In genomic region chr5:179802207-179802883, GRCh38 we compare ENCODE assay signal across 13 cellular contexts. TPM values are rescaled to one million over a fixed set of nuclear protein-coding genes. Genes with fewer than 3 reads are reported as not detected.
DNase-seq lines count a peak whose midpoint lies in the region; ATAC-seq and TF ChIP-seq lines count a peak whose summit lies in the region.
"Had no signal": no experiment of that assay in that cellular context is flagged by ENCODE, and none has a peak within 500 bp of the region (broad histone marks: within the 10 kb centered on the region; RNA-seq: fewer than 3 reads in every experiment).

No MANE protein-coding gene starts in this region.

- H3K36me3 Mint-ChIP-seq in activated CD4-positive, alpha-beta T cell treated with anti-CD3 and anti-CD28 coated beads, Interleukin-2, amount 10 ng/mL, durations not matched to agents 24 days and 14 days (ENCODE audit: low read depth) = peaks cover 23% of the 10 kb centered on the region
- peaks cover 26% of the 10 kb centered on the region for H3K36me3 Mint-ChIP-seq in endothelial cell (ENCODE audit: low read depth, unreplicated experiment)

- H3K27ac Mint-ChIP-seq in activated CD4-positive, alpha-beta T cell treated with anti-CD3 and anti-CD28 coated beads, Interleukin-2, amount 10 ng/mL, durations not matched to agents 24 days and 14 days = peak overlapping the region; percentile 55
- H3K27ac Mint-ChIP-seq in endothelial cell (ENCODE audit: unreplicated experiment) = no peak overlapping the region

- ATAC-seq in sciatic nerve = no peak

- no peak overlapping the region for H3K4me3 Mint-ChIP-seq in activated CD4-positive, alpha-beta T cell treated with anti-CD3 and anti-CD28 coated beads, Interleukin-2, amount 10 ng/mL, durations not matched to agents 24 days and 14 days
- peak overlapping the region; percentile 23 for H3K4me3 Mint-ChIP-seq in endothelial cell (ENCODE audit: unreplicated experiment)
- H3K4me3 Mint-ChIP-seq: activated CD4-positive, alpha-beta T cell treated with anti-CD3 and anti-CD28 coated beads for 36 hours had no signal

- H3K4me3 ChIP-seq in sigmoid colon = no peak overlapping the region
- H3K4me3 ChIP-seq: uterus had no signal

- DNase-seq in activated CD4-positive, alpha-beta T cell treated with anti-CD3 and anti-CD28 coated beads, Interleukin-2, amount 10 ng/mL, durations not matched to agents 24 days and 14 days = peak; percentile 58
- DNase-seq in activated CD4-positive, alpha-beta T cell treated with anti-CD3 and anti-CD28 coated beads for 4 hours = no peak
- DNase-seq in NCI-H69 (lab: John Stamatoyannopoulos, UW) (peak; percentile 42), endothelial cell (ENCODE audit: low spot score) (no peak), sigmoid colon (peak; percentile 77), sciatic nerve (ENCODE audit: low spot score) (no peak), DMS53 (lab: John Stamatoyannopoulos, UW) (no peak)
- DNase-seq in activated CD8-positive, alpha-beta memory T cell treated with anti-CD3 and anti-CD28 coated beads, Interleukin-2, amount 50 U/mL, for 4 hours = no peak
- DNase-seq: DND-41, KG1 had no signal

- no peaks in the 10 kb centered on the region for H3K9me3 Mint-ChIP-seq in activated CD4-positive, alpha-beta T cell treated with anti-CD3 and anti-CD28 coated beads, Interleukin-2, amount 10 ng/mL, durations not matched to agents 24 days and 14 days
- no peaks in the 10 kb centered on the region for H3K9me3 Mint-ChIP-seq in endothelial cell (ENCODE audit: unreplicated experiment)

- TF ChIP-seq EP300 in sigmoid colon (IDR thresholded peaks at IDR 0.05) = no peak

- H3K27ac ChIP-seq in sigmoid colon = peak overlapping the region in 3 of 4 donors; percentile 98 to 99 (median 99)
- H3K27ac ChIP-seq: uterus had no signal

- no peaks in the 10 kb centered on the region for H3K27me3 Mint-ChIP-seq in activated CD4-positive, alpha-beta T cell treated with anti-CD3 and anti-CD28 coated beads, Interleukin-2, amount 10 ng/mL, durations not matched to agents 24 days and 14 days
- H3K27me3 Mint-ChIP-seq in endothelial cell (ENCODE audit: unreplicated experiment) = peaks cover 14% of the 10 kb centered on the region
- H3K27me3 Mint-ChIP-seq: activated CD4-positive, alpha-beta T cell treated with anti-CD3 and anti-CD28 coated beads for 36 hours had no signal

- H3K4me1 Mint-ChIP-seq in activated CD4-positive, alpha-beta T cell treated with anti-CD3 and anti-CD28 coated beads, Interleukin-2, amount 10 ng/mL, durations not matched to agents 24 days and 14 days = peaks cover 32% of the 10 kb centered on the region
- peaks cover 10% of the 10 kb centered on the region for H3K4me1 Mint-ChIP-seq in endothelial cell (ENCODE audit: unreplicated experiment)

- intact Hi-C loops in activated CD4-positive, alpha-beta T cell treated with anti-CD3 and anti-CD28 coated beads, Interleukin-2, amount 10 ng/mL, durations not matched to agents 24 days and 14 days (cut with micrococcal nuclease) = loop anchor here (5.0 kb wide), 1 partner anchor 35 kb away; no protein-coding TSS in a partner anchor
- intact Hi-C loops in sigmoid colon (cut with DNase I) = no loop called here
- intact Hi-C loops in sciatic nerve (cut with DNase I) = no loop called here

- H3K4me1 ChIP-seq in sigmoid colon = peaks cover 0 to 45% (median 43%) of the 10 kb centered on the region in 4 donors

- 82 to 88% methylated on average over 19 of the region's 19 CpGs for WGBS in sigmoid colon, 2 donors

- H3K27me3 ChIP-seq in sigmoid colon = no peaks in the 10 kb centered on the region
- H3K27me3 ChIP-seq: uterus had no signal

- H3K36me3 ChIP-seq in sigmoid colon = peaks cover 28 to 41% (median 33%) of the 10 kb centered on the region in 4 donors
- H3K36me3 ChIP-seq: uterus had no signal

- TF ChIP-seq POLR2A in sigmoid colon (IDR thresholded peaks at IDR 0.05) = no peak

- no peak for TF ChIP-seq CTCF in endothelial cell (IDR thresholded peaks at IDR 0.05; ENCODE audit: unreplicated experiment)
- no peak for TF ChIP-seq CTCF in sigmoid colon (IDR thresholded peaks at IDR 0.05)

- no peaks in the 10 kb centered on the region for H3K9me3 ChIP-seq in sigmoid colon
- H3K9me3 ChIP-seq: uterus had no signal

RNA-seq across cellular contexts. Expression of gene MGAT4B, which starts 4.3 kb away (rescaled TPM):
- total RNA-seq in activated CD4-positive, alpha-beta T cell treated with anti-CD3 and anti-CD28 coated beads, Interleukin-2, amount 10 ng/mL, durations not matched to agents 24 days and 14 days = 126 and 134 TPM in 2 replicates
- 163 TPM for total RNA-seq in endothelial cell (ENCODE audit: unreplicated experiment)
- total RNA-seq in sigmoid colon = 10 to 100 TPM; 27.8 to 56.8 (median 31.5) TPM
- polyA plus RNA-seq in sigmoid colon = 100 to 1,000 TPM; 184 to 241 (median 232) TPM
- 71.7 TPM for total RNA-seq in sciatic nerve

RNA-seq across cellular contexts. Expression of gene LTC4S, which starts 8.6 kb away (rescaled TPM):
- 0.88 and 1.6 TPM in 2 replicates for total RNA-seq in activated CD4-positive, alpha-beta T cell treated with anti-CD3 and anti-CD28 coated beads, Interleukin-2, amount 10 ng/mL, durations not matched to agents 24 days and 14 days
- total RNA-seq in endothelial cell (ENCODE audit: unreplicated experiment) = 1.0 TPM
- total RNA-seq in sigmoid colon = 1 to 10 TPM; 1.5 to 6.1 (median 5.4) TPM
- polyA plus RNA-seq in sigmoid colon = 1 to 10 TPM in 2 of 3 donors, not detected in 1; 2.6 to 3.6 TPM
- total RNA-seq in sciatic nerve = 21.7 TPM
- polyA plus RNA-seq: keratinocyte had no signal

RNA-seq across cellular contexts. Expression of gene SQSTM1, which starts 18.4 kb away (rescaled TPM):
- 177 and 183 TPM in 2 replicates for total RNA-seq in activated CD4-positive, alpha-beta T cell treated with anti-CD3 and anti-CD28 coated beads, Interleukin-2, amount 10 ng/mL, durations not matched to agents 24 days and 14 days
- total RNA-seq in endothelial cell (ENCODE audit: unreplicated experiment) (82.2 TPM), sigmoid colon (100 to 1,000 TPM; 287 to 443 (median 386) TPM), sciatic nerve (365 TPM)
- 100 to 1,000 TPM; 168 to 301 (median 203) TPM for polyA plus RNA-seq in sigmoid colon

RNA-seq across cellular contexts. Expression of gene MRNIP, which starts 56.3 kb away (rescaled TPM):
- 27.6 and 27.8 TPM in 2 replicates for total RNA-seq in activated CD4-positive, alpha-beta T cell treated with anti-CD3 and anti-CD28 coated beads, Interleukin-2, amount 10 ng/mL, durations not matched to agents 24 days and 14 days
- total RNA-seq in endothelial cell (ENCODE audit: unreplicated experiment) (38.5 TPM), sigmoid colon (10 to 100 TPM; 30.7 to 59.8 (median 34.5) TPM), sciatic nerve (54.4 TPM)
- 10 to 100 TPM in 2 of 3 donors, 1 to 10 TPM in 1; 8.3 to 20.3 (median 11.4) TPM for polyA plus RNA-seq in sigmoid colon

Comparison
In these comparisons a context has a peak if more than half of its experiments do, and no peak if none do; other contexts are left out.
1. DNase-seq: peak in activated CD4-positive, alpha-beta T cell treated with anti-CD3 and anti-CD28 coated beads, Interleukin-2, amount 10 ng/mL, durations not matched to agents 24 days and 14 days (single experiment), NCI-H69 (single experiment) and sigmoid colon (single experiment); none in activated CD4-positive, alpha-beta T cell treated with anti-CD3 and anti-CD28 coated beads for 4 hours (0 of 2), endothelial cell (single experiment), sciatic nerve (single experiment), activated CD8-positive, alpha-beta memory T cell treated with anti-CD3 and anti-CD28 coated beads, Interleukin-2, amount 50 U/mL, for 4 hours (single experiment) and DMS53 (single experiment).